8 cellular contexts compared by ENCODE assay signal in genomic region chr12:69900720-69901131, GRCh38.
DNase-seq lines count a peak whose midpoint lies in the region; ATAC-seq and TF ChIP-seq lines count a peak whose summit lies in the region.

No MANE protein-coding gene starts in this region.

- peak; percentile 84 for ATAC-seq in GM19351 (IDR thresholded peaks at IDR 0.05; ENCODE audit: unreplicated experiment)
- no peak for ATAC-seq in activated CD8-positive, alpha-beta T cell treated with anti-CD3 and anti-CD28 coated beads, Interleukin-2, amount 10 ng/mL, durations not matched to agents 7 days and 5 days
- peak; percentile 56 for ATAC-seq in naive thymus-derived CD4-positive, alpha-beta T cell
- peak; percentile 70 to 71 for ATAC-seq in stimulated activated naive B cell treated with anti-CD40 and anti-IgM and Interleukin-4, amounts not matched to agents 10 μg/mL and 1 μg/mL and 100 μg/mL, for 72 hours (replicated peaks)

- no peaks in the 10 kb centered on the region for H3K36me3 ChIP-seq in naive thymus-derived CD4-positive, alpha-beta T cell (ENCODE audit: control insufficient read depth in 2 of 3, insufficient read depth in 3 of 3, low read length in 3 of 3)

- no peaks in the 10 kb centered on the region for H3K27me3 ChIP-seq in naive thymus-derived CD4-positive, alpha-beta T cell (ENCODE audit: control insufficient read depth in 2 of 2, insufficient read depth in 2 of 2, low read length in 2 of 2)

- peaks cover 2% of the 10 kb centered on the region for H3K4me1 Mint-ChIP-seq in activated CD8-positive, alpha-beta T cell treated with anti-CD3 and anti-CD28 coated beads, Interleukin-2, amount 10 ng/mL, durations not matched to agents 7 days and 5 days (ENCODE audit: low read depth)
- peaks cover 43% of the 10 kb centered on the region for H3K4me1 Mint-ChIP-seq in endothelial cell (ENCODE audit: unreplicated experiment)
- H3K4me1 Mint-ChIP-seq in naive thymus-derived CD4-positive, alpha-beta T cell = peaks cover 0 to 2% (median 0%) of the 10 kb centered on the region in 7 donors
- peaks cover 0 to under 1% of the 10 kb centered on the region in 2 donors for H3K4me1 Mint-ChIP-seq in stimulated activated naive B cell treated with anti-CD40 and anti-IgM and Interleukin-4, amounts not matched to agents 10 μg/mL and 1 μg/mL and 100 μg/mL, for 72 hours

- no peaks in the 10 kb centered on the region for H3K36me3 Mint-ChIP-seq in activated CD8-positive, alpha-beta T cell treated with anti-CD3 and anti-CD28 coated beads, Interleukin-2, amount 10 ng/mL, durations not matched to agents 7 days and 5 days (ENCODE audit: low read depth)
- peaks cover 2% of the 10 kb centered on the region for H3K36me3 Mint-ChIP-seq in endothelial cell (ENCODE audit: low read depth, unreplicated experiment)
- H3K36me3 Mint-ChIP-seq in naive thymus-derived CD4-positive, alpha-beta T cell = no peaks in the 10 kb centered on the region
- no peaks in the 10 kb centered on the region for H3K36me3 Mint-ChIP-seq in stimulated activated naive B cell treated with anti-CD40 and anti-IgM and Interleukin-4, amounts not matched to agents 10 μg/mL and 1 μg/mL and 100 μg/mL, for 72 hours

- peak; percentile 98 for TF ChIP-seq CTCF in endothelial cell (IDR thresholded peaks at IDR 0.05; ENCODE audit: unreplicated experiment)

- POLR2A ChIA-PET in activated CD8-positive, alpha-beta T cell treated with anti-CD3 and anti-CD28 coated beads, Interleukin-2, amount 10 ng/mL, durations not matched to agents 7 days and 5 days (lab: Charles Lee) = no interaction called here
- POLR2A ChIA-PET in naive thymus-derived CD4-positive, alpha-beta T cell (lab: Charles Lee) = no interaction called here

- H3K4me1 ChIP-seq in naive thymus-derived CD4-positive, alpha-beta T cell (ENCODE audit: control insufficient read depth in 2 of 2, insufficient read depth in 2 of 2, low read length in 2 of 2) = no peaks in the 10 kb centered on the region

- no peak overlapping the region for H3K27ac ChIP-seq in naive thymus-derived CD4-positive, alpha-beta T cell (ENCODE audit: low read depth, low read length)

- H3K4me3 ChIP-seq in naive thymus-derived CD4-positive, alpha-beta T cell (ENCODE audit: low read length) = no peak overlapping the region

- CTCF ChIA-PET in activated CD8-positive, alpha-beta T cell treated with anti-CD3 and anti-CD28 coated beads, Interleukin-2, amount 10 ng/mL, durations not matched to agents 7 days and 5 days (lab: Charles Lee) = interaction anchor here (0.7 to 4.6 kb wide), 20 partner anchors 10 to 844 kb away, joined by 3 to 24 read pairs (median 4); no protein-coding TSS in a partner anchor
- CTCF ChIA-PET in naive thymus-derived CD4-positive, alpha-beta T cell (lab: Charles Lee) = interaction anchor here (0.7 to 4.1 kb wide), 7 partner anchors 8 to 825 kb away, joined by 3 to 33 read pairs (median 4); no protein-coding TSS in a partner anchor

- H3K27ac Mint-ChIP-seq in activated CD8-positive, alpha-beta T cell treated with anti-CD3 and anti-CD28 coated beads, Interleukin-2, amount 10 ng/mL, durations not matched to agents 7 days and 5 days = no peak overlapping the region
- no peak overlapping the region for H3K27ac Mint-ChIP-seq in endothelial cell (ENCODE audit: unreplicated experiment)
- no peak overlapping the region for H3K27ac Mint-ChIP-seq in naive thymus-derived CD4-positive, alpha-beta T cell
- no peak overlapping the region for H3K27ac Mint-ChIP-seq in stimulated activated naive B cell treated with anti-CD40 and anti-IgM and Interleukin-4, amounts not matched to agents 10 μg/mL and 1 μg/mL and 100 μg/mL, for 72 hours

- H3K9me3 ChIP-seq in naive thymus-derived CD4-positive, alpha-beta T cell (ENCODE audit: control insufficient read depth in 2 of 3, low read length in 3 of 3) = no peaks in the 10 kb centered on the region

- intact Hi-C loops in naive thymus-derived CD4-positive, alpha-beta T cell (cut with micrococcal nuclease) = loop anchor here (1.0 kb wide), 5 partner anchors 21 to 830 kb away; no protein-coding TSS in a partner anchor

- H3K9me3 Mint-ChIP-seq in activated CD8-positive, alpha-beta T cell treated with anti-CD3 and anti-CD28 coated beads, Interleukin-2, amount 10 ng/mL, durations not matched to agents 7 days and 5 days (ENCODE audit: insufficient read depth) = no peaks in the 10 kb centered on the region
- H3K9me3 Mint-ChIP-seq in endothelial cell (ENCODE audit: unreplicated experiment) = no peaks in the 10 kb centered on the region
- no peaks in the 10 kb centered on the region for H3K9me3 Mint-ChIP-seq in naive thymus-derived CD4-positive, alpha-beta T cell
- H3K9me3 Mint-ChIP-seq in stimulated activated naive B cell treated with anti-CD40 and anti-IgM and Interleukin-4, amounts not matched to agents 10 μg/mL and 1 μg/mL and 100 μg/mL, for 72 hours = no peaks in the 10 kb centered on the region

- no peak overlapping the region for H3K4me3 Mint-ChIP-seq in activated CD8-positive, alpha-beta T cell treated with anti-CD3 and anti-CD28 coated beads, Interleukin-2, amount 10 ng/mL, durations not matched to agents 7 days and 5 days
- no peak overlapping the region for H3K4me3 Mint-ChIP-seq in endothelial cell (ENCODE audit: unreplicated experiment)
- H3K4me3 Mint-ChIP-seq in naive thymus-derived CD4-positive, alpha-beta T cell = no peak overlapping the region
- H3K4me3 Mint-ChIP-seq in stimulated activated naive B cell treated with anti-CD40 and anti-IgM and Interleukin-4, amounts not matched to agents 10 μg/mL and 1 μg/mL and 100 μg/mL, for 72 hours = no peak overlapping the region

- no peaks in the 10 kb centered on the region for H3K27me3 Mint-ChIP-seq in activated CD8-positive, alpha-beta T cell treated with anti-CD3 and anti-CD28 coated beads, Interleukin-2, amount 10 ng/mL, durations not matched to agents 7 days and 5 days (ENCODE audit: low read depth)
- peaks cover 3% of the 10 kb centered on the region for H3K27me3 Mint-ChIP-seq in endothelial cell (ENCODE audit: unreplicated experiment)
- H3K27me3 Mint-ChIP-seq in naive thymus-derived CD4-positive, alpha-beta T cell = peaks cover 0 to 4% (median 2%) of the 10 kb centered on the region in 5 donors
- no peaks in the 10 kb centered on the region for H3K27me3 Mint-ChIP-seq in stimulated activated naive B cell treated with anti-CD40 and anti-IgM and Interleukin-4, amounts not matched to agents 10 μg/mL and 1 μg/mL and 100 μg/mL, for 72 hours

- DNase-seq in CD1c-positive myeloid dendritic cell (ENCODE audit: extremely low spot score) = peak; percentile 79
- peak; percentile 57 for DNase-seq in HK-2 (ENCODE audit: unreplicated experiment)
- DNase-seq in NCI-H748 treated with DMSO at 0.1 percent for 48 hours (lab: John Stamatoyannopoulos, UW) = peak; percentile 85
- DNase-seq in activated CD8-positive, alpha-beta T cell treated with anti-CD3 and anti-CD28 coated beads, Interleukin-2, amount 10 ng/mL, durations not matched to agents 7 days and 5 days = peak; percentile 78
- DNase-seq in endothelial cell (ENCODE audit: low spot score) = peak; percentile 78
- DNase-seq in naive thymus-derived CD4-positive, alpha-beta T cell = peak; percentile 23 to 67 (median 50)
- DNase-seq in stimulated activated naive B cell treated with anti-CD40 and anti-IgM and Interleukin-4, amounts not matched to agents 10 μg/mL and 1 μg/mL and 100 μg/mL, for 72 hours = peak; percentile 46
